Comparison of ENCODE assay signal across 8 cellular contexts in the genomic region with DNA sequence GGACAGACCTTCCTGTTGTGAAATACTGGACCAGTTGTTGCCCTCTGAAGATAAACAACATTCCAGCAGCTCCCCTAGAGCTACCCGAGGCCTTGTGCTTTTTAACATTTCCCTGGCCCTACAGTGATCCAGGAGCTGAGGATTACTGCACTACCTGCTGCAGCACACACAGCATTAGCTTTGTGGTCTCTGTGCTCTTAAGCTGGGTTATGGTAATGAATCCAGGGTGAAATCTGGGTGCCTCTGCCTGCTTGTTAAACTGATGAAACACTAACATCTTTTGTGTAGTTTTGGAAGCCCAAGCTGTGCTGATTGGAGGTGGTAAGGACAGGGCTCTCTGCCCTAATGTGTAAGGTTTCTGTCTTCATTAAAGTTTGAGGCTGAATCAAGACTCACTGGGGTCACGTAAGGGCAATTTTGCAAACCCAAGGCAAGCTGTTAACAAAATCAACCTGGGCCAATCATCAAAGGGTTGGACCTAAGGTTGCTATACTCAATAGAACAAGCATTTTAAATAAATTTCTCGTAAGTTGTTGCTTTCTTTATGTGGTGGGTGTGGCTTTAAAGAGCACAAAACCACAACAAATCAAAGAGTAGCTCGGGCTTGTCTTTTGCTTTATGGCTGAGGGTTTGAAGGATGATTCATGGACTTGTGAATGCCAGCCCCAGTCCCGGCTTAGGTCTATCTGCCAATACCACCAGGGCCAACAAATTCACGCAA.
A peak's percentile ranks its signal among the peaks of the same experiment; 100 is the strongest.
DNase-seq lines count a peak whose midpoint lies in the region; ATAC-seq and TF ChIP-seq lines count a peak whose summit lies in the region.

No MANE protein-coding gene starts in this region.

- TF ChIP-seq POLR2A in erythroblast (IDR thresholded peaks at IDR 0.05; ENCODE audit: low read length): no peak

- no peak overlapping the region for H3K4me3 ChIP-seq in fibroblast of the aortic adventitia (ENCODE audit: low read depth, low read length)

- no peak for ATAC-seq in HG03442 (IDR thresholded peaks at IDR 0.05; ENCODE audit: unreplicated experiment)

- peak overlapping the region; percentile 85 for H3K27ac Mint-ChIP-seq in activated CD4-positive, alpha-beta T cell treated with anti-CD3 and anti-CD28 coated beads, Interleukin-2, amount 10 ng/mL, durations not matched to agents 24 days and 14 days

- TF ChIP-seq EP300 in Ishikawa (IDR thresholded peaks at IDR 0.05; ENCODE audit: borderline replicate concordance): no peak

- H3K9me3 Mint-ChIP-seq in activated CD4-positive, alpha-beta T cell treated with anti-CD3 and anti-CD28 coated beads, Interleukin-2, amount 10 ng/mL, durations not matched to agents 24 days and 14 days: peaks cover 8% of the 10 kb centered on the region

- H3K27me3 Mint-ChIP-seq in activated CD4-positive, alpha-beta T cell treated with anti-CD3 and anti-CD28 coated beads, Interleukin-2, amount 10 ng/mL, durations not matched to agents 24 days and 14 days: no peaks in the 10 kb centered on the region

- peak overlapping the region; percentile 65 for H3K4me3 Mint-ChIP-seq in activated CD4-positive, alpha-beta T cell treated with anti-CD3 and anti-CD28 coated beads, Interleukin-2, amount 10 ng/mL, durations not matched to agents 24 days and 14 days

- no peak for TF ChIP-seq CTCF in fibroblast of the aortic adventitia (IDR thresholded peaks at IDR 0.05; ENCODE audit: insufficient read depth, low read length)

- no peak for TF ChIP-seq RAD21 in Ishikawa (IDR thresholded peaks at IDR 0.05; ENCODE audit: low read depth)

- peak; percentile 81 for DNase-seq in activated CD4-positive, alpha-beta T cell treated with anti-CD3 and anti-CD28 coated beads, Interleukin-2, amount 10 ng/mL, durations not matched to agents 24 days and 14 days
- DNase-seq in fibroblast of the aortic adventitia (ENCODE audit: low read depth) (peak; percentile 82), retina (no peak), dermis blood vessel endothelial cell (no peak), erythroblast (lab: John Stamatoyannopoulos, UW) (no peak)
- peak; percentile 7 to 32 for DNase-seq in stimulated activated CD4-positive, alpha-beta T cell treated with anti-CD3 and anti-CD28 coated beads, Interleukin-1b, Interleukin-23, amount 100 ng/mL, for 4 hours (ENCODE audit: low read depth in 2 of 2)

- peaks cover 26% of the 10 kb centered on the region for H3K4me1 Mint-ChIP-seq in activated CD4-positive, alpha-beta T cell treated with anti-CD3 and anti-CD28 coated beads, Interleukin-2, amount 10 ng/mL, durations not matched to agents 24 days and 14 days

- peaks cover 8% of the 10 kb centered on the region for H3K36me3 Mint-ChIP-seq in activated CD4-positive, alpha-beta T cell treated with anti-CD3 and anti-CD28 coated beads, Interleukin-2, amount 10 ng/mL, durations not matched to agents 24 days and 14 days (ENCODE audit: low read depth)

- intact Hi-C loops in activated CD4-positive, alpha-beta T cell treated with anti-CD3 and anti-CD28 coated beads, Interleukin-2, amount 10 ng/mL, durations not matched to agents 24 days and 14 days (cut with micrococcal nuclease): loop anchor here (1.0 to 5.0 kb wide), 2 partner anchors 31 to 58 kb away; no protein-coding TSS in a partner anchor

TF ChIP-seq in Ishikawa, 13 proteins besides CTCF, POLR2A, EP300 and RAD21:
- TF ChIP-seq, protein P1, sequence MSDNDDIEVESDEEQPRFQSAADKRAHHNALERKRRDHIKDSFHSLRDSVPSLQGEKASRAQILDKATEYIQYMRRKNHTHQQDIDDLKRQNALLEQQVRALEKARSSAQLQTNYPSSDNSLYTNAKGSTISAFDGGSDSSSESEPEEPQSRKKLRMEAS (IDR thresholded peaks at IDR 0.05): peak; percentile 40; the same call in 1 of the 2 replicates
- TF ChIP-seq TEAD4 (IDR thresholded peaks at IDR 0.05) (peak; percentile 51), ZBTB7A (IDR thresholded peaks at IDR 0.05; ENCODE audit: low read depth) (no peak)

Comparison
In these comparisons a context has a peak if more than half of its experiments do, and no peak if none do; other contexts are left out.
1. DNase-seq: peak in activated CD4-positive, alpha-beta T cell treated with anti-CD3 and anti-CD28 coated beads, Interleukin-2, amount 10 ng/mL, durations not matched to agents 24 days and 14 days (single experiment), fibroblast of the aortic adventitia (single experiment) and stimulated activated CD4-positive, alpha-beta T cell treated with anti-CD3 and anti-CD28 coated beads, Interleukin-1b, Interleukin-23, amount 100 ng/mL, for 4 hours (2 of 2); none in retina (single experiment), dermis blood vessel endothelial cell (single experiment) and erythroblast (0 of 2).